Comparison of ENCODE assay signal across 7 cellular contexts in the genomic region with DNA sequence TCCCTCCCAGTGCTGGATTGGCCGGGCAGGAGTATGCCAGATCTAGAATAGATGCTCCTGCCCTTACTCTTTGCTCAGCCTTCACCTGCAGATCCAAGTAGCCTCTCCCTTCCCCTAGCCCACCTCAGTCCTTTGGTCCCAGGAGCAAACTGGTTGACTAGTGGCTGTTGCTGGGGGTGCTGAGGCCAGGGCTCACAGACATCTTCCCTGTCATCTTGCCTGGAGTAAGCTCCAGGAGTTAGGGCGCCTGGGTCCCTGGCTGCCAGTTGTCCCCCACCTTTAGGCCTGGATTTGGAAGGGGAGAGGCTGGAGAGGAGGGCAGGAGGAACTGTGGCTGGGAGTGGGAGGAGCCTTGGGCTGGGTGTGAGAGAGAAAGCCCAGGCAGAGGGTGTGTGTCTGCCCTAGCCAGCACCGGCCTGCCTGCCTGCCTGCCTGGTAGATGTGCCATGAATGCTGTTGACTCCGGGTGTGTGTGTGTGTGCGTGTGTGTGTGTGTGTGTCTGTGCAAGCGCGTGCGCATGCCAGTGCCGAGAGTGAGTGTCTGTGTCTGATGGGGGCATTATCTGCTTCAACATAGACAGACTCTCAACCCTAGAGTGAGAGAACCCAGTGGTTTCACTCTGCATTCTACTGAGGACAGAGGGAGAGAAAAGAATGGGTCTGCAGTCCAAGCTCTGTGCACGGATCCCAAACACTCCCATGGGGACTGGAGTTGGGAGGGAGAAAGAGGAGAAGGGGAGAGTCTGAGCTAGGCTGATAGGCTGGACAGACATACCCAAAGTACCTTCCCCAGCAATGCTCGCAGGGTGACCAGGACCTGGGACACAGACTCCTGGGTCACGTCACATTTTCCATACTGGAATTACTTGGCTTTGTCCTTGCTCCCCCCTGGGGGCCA. TPM values are rescaled to one million over a fixed set of nuclear protein-coding genes. Genes with fewer than 3 reads are reported as not detected.
DNase-seq lines count a peak whose midpoint lies in the region; ATAC-seq, FAIRE-seq and TF ChIP-seq lines count a peak whose summit lies in the region.

No MANE protein-coding gene starts in this region.

- no peaks in the 10 kb centered on the region for H3K27me3 ChIP-seq in MG63

- H3K9me3 ChIP-seq in MG63 = no peaks in the 10 kb centered on the region

- H3K36me3 ChIP-seq in MG63 = no peaks in the 10 kb centered on the region

- peak; percentile 86 for FAIRE-seq in GM12891 (lab: Jason Lieb, UNC)
- no peak for FAIRE-seq in RCC 7860 (lab: Jason Lieb, UNC)

- ATAC-seq in left cardiac atrium (peak; percentile 83), HG02763 (IDR thresholded peaks at IDR 0.05; ENCODE audit: unreplicated experiment) (no peak)

- no peak for TF ChIP-seq CTCF in retinal pigment epithelial cell (conservative IDR thresholded peaks at IDR 0.05; ENCODE audit: low read depth, low read length)

- no peak for DNase-seq in GM12891 (ENCODE audit: insufficient read length, low spot score)
- peak; percentile 61 for DNase-seq in MG63
- peak; percentile 38 for DNase-seq in activated naive CD4-positive, alpha-beta T cell treated with anti-CD3 and anti-CD28 coated beads, Interleukin-2, amount 50 U/mL, for 16 hours
- DNase-seq in left cardiac atrium = peak; percentile 72
- DNase-seq in retinal pigment epithelial cell (ENCODE audit: low read depth) = no peak
- no peak for DNase-seq in RCC 7860 (ENCODE audit: low spot score)

- no peak for TF ChIP-seq POLR2A in GM12891 (IDR thresholded peaks at IDR 0.05; ENCODE audit: low read depth, low read length)

- intact Hi-C loops in left cardiac atrium (cut with DNase I) = no loop called here

- H3K4me3 ChIP-seq in MG63 (peak overlapping the region; percentile 46), retinal pigment epithelial cell (ENCODE audit: low read length) (peak overlapping the region; percentile 54)

TF ChIP-seq in GM12891, 5 proteins besides CTCF, POLR2A, EP300 and RAD21:
- TF ChIP-seq POLR2AphosphoS5 (IDR thresholded peaks at IDR 0.05; ENCODE audit: low read depth, low read length) (no peak), TAF1 (IDR thresholded peaks at IDR 0.05; ENCODE audit: low read depth, low read length) (no peak), SPI1 (IDR thresholded peaks at IDR 0.05; ENCODE audit: low read depth, low read length) (no peak), PAX5 (IDR thresholded peaks at IDR 0.05; ENCODE audit: insufficient read depth, low read length, severe bottlenecking) (no peak), POU2F2 (IDR thresholded peaks at IDR 0.05; ENCODE audit: low read depth, low read length) (no peak)
TF ChIP-seq in GM12891: peak in this region for 0.

RNA-seq across cellular contexts. Expression of a gene that starts 0.9 kb away (rescaled TPM):
- 4.0 TPM for polyA plus RNA-seq in GM12891 (2012; ENCODE audit: low read depth, missing spikeins)
- total RNA-seq in MG63 (2014; rRNA removed; shearing (Covaris generic); ENCODE audit: low replicate concordance) = 30.8 and 40.7 TPM in 2 replicates
- total RNA-seq in left cardiac atrium = 10 to 100 TPM; 13.5 to 24.1 TPM

RNA-seq across cellular contexts. Expression of a gene that starts 25.8 kb away (rescaled TPM):
- polyA plus RNA-seq in GM12891 (2012; ENCODE audit: low read depth, missing spikeins) = 154 TPM
- total RNA-seq in MG63 (2014; rRNA removed; shearing (Covaris generic); ENCODE audit: low replicate concordance) = 1.6 TPM in 1 of 2 replicates, not detected in the other
- total RNA-seq in left cardiac atrium = 1 to 10 TPM in 1 of 2 donors, under 1 TPM in 1; 0.81 to 2.1 TPM

RNA-seq across cellular contexts. Expression of a gene that starts 35.2 kb away (rescaled TPM):
- polyA plus RNA-seq in GM12891 (2012; ENCODE audit: low read depth, missing spikeins) = 11.6 TPM
- 22.1 and 23.9 TPM in 2 replicates for total RNA-seq in MG63 (2014; rRNA removed; shearing (Covaris generic); ENCODE audit: low replicate concordance)
- 1 to 10 TPM in 1 of 2 donors, under 1 TPM in 1; 0.58 to 1.3 TPM for total RNA-seq in left cardiac atrium

RNA-seq across cellular contexts. Expression of a gene that starts 52.2 kb away (rescaled TPM):
- polyA plus RNA-seq in GM12891 (2012; ENCODE audit: low read depth, missing spikeins) = 8.6 TPM
- total RNA-seq in MG63 (2014; rRNA removed; shearing (Covaris generic); ENCODE audit: low replicate concordance) = 1.2 and 7.1 TPM in 2 replicates
- 10 to 100 TPM; 16.8 to 19.7 TPM for total RNA-seq in left cardiac atrium

RNA-seq across cellular contexts. Expression of a gene that starts 52.4 kb away (rescaled TPM):
- polyA plus RNA-seq in GM12891 (2012; ENCODE audit: low read depth, missing spikeins) = 10.6 TPM
- 14.7 and 22.2 TPM in 2 replicates for total RNA-seq in MG63 (2014; rRNA removed; shearing (Covaris generic); ENCODE audit: low replicate concordance)
- 10 to 100 TPM; 19.0 to 20.0 TPM for total RNA-seq in left cardiac atrium

Comparison
In these comparisons a context has a peak if more than half of its experiments do, and no peak if none do; other contexts are left out.
1. DNase-seq: peak in MG63 (single experiment), activated naive CD4-positive, alpha-beta T cell treated with anti-CD3 and anti-CD28 coated beads, Interleukin-2, amount 50 U/mL, for 16 hours (single experiment) and left cardiac atrium (single experiment); none in GM12891 (single experiment), retinal pigment epithelial cell (single experiment) and RCC 7860 (single experiment).
2. RNA of a gene that starts 35.2 kb away (total RNA-seq): 22.1 to 23.9 TPM in MG63; 0.58 to 1.3 TPM in left cardiac atrium; every median in the first group is over 10 times any median in the second.